Comparison of ENCODE assay signal across 1 cellular context in the genomic region with DNA sequence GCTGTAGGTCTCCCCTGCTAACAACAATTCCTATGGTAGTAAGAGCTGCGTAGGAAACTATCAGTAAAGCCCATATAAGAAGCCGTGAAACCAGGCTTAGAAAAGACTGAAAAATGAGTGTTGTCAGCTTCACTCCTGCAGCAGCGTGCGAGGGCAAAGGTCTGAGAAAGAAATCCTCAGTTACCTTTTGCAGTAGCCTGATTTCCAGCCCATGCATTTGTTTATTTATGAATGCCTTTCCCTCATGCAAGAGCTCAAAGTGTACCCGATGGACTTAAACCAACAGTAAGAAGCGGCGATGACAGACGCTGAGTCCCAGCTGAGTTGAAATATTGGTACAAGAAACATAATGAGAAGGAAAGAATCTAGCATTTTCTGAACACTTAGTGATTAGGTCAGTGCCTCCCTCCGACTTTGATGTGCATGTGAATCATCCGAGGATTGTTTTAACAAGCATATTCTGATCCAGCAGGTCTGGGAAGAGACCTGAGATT.
TF ChIP-seq lines count a peak whose summit lies in the region.

No MANE protein-coding gene starts in this region.

TF ChIP-seq in HepG2, 621 proteins besides CTCF, POLR2A, EP300 and RAD21 (continued from another document):
- TF ChIP-seq, protein P1, sequence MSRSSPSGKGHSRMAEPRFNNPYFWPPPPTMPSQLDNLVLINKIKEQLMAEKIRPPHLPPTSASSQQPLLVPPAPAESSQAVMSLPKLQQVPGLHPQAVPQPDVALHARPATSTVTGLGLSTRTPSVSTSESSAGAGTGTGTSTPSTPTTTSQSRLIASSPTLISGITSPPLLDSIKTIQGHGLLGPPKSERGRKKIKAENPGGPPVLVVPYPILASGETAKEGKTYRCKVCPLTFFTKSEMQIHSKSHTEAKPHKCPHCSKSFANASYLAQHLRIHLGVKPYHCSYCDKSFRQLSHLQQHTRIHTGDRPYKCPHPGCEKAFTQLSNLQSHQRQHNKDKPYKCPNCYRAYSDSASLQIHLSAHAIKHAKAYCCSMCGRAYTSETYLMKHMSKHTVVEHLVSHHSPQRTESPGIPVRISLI (CRISPR knock-in tag; IDR thresholded peaks at IDR 0.05; ENCODE audit: borderline replicate concordance), result peak; percentile 76; the same call in 1 of the 2 replicates
